In genomic region chr11:507727-508515, GRCh38 we compare ENCODE assay signal across 8 cellular contexts. TPM values are rescaled to one million over a fixed set of nuclear protein-coding genes. Genes with fewer than 3 reads are reported as not detected.
DNase-seq lines count a peak whose midpoint lies in the region; ATAC-seq, FAIRE-seq and TF ChIP-seq lines count a peak whose summit lies in the region.

No MANE protein-coding gene starts in this region.

- peak overlapping the region in 1 of 2 donors; percentile 26 for H3K9ac ChIP-seq in kidney (ENCODE audit: low read length in 2 of 2)

- H3K36me3 ChIP-seq in kidney (ENCODE audit: control insufficient read depth in 1 of 2, insufficient read depth in 2 of 2, low read length in 2 of 2) = peaks cover 3% of the 10 kb centered on the region in 2 donors

- no peak for ATAC-seq in activated naive CD8-positive, alpha-beta T cell treated with anti-CD3 and anti-CD28 coated beads, Interleukin-2, amount 10 ng/mL, durations not matched to agents 7 days and 5 days (ENCODE audit: low read depth)
- ATAC-seq in HG03139 (IDR thresholded peaks at IDR 0.05; ENCODE audit: unreplicated experiment) (no peak), sciatic nerve (no peak)

- no peak for TF ChIP-seq CTCF in kidney (IDR thresholded peaks at IDR 0.05; ENCODE audit: borderline replicate concordance, extremely low read depth, insufficient read depth)

- peaks cover 9 to 15% of the 10 kb centered on the region in 2 donors for H3K4me1 ChIP-seq in kidney (ENCODE audit: control insufficient read depth in 1 of 2, insufficient read depth in 1 of 2, low read depth in 1 of 2, low read length in 2 of 2)

- no peaks in the 10 kb centered on the region for H3K9me3 ChIP-seq in kidney (ENCODE audit: control insufficient read depth in 1 of 2, low read length in 2 of 2)

- peak; percentile 37 for DNase-seq in NCI-H748 (lab: John Stamatoyannopoulos, UW; ENCODE audit: unreplicated experiment)
- DNase-seq in NCI-H748 treated with DMSO at 0.1 percent for 48 hours (lab: John Stamatoyannopoulos, UW) = no peak
- DNase-seq in activated naive CD8-positive, alpha-beta T cell treated with anti-CD3 and anti-CD28 coated beads, Interleukin-2, amount 10 ng/mL, durations not matched to agents 7 days and 5 days = no peak
- DNase-seq in kidney = no peak
- no peak for DNase-seq in Kasumi-1 (lab: John Stamatoyannopoulos, UW)
- no peak for DNase-seq in sciatic nerve (ENCODE audit: low spot score)

- POLR2A ChIA-PET in activated naive CD8-positive, alpha-beta T cell treated with anti-CD3 and anti-CD28 coated beads, Interleukin-2, amount 10 ng/mL, durations not matched to agents 7 days and 5 days (lab: Charles Lee) = interaction anchor here (1.2 to 1.6 kb wide), 2 partner anchors 58 to 240 kb away, joined by 4 to 13 read pairs; partner anchors contain the start of gene PTDSS2

- peak overlapping the region; percentile 73 for H3K27ac Mint-ChIP-seq in activated naive CD8-positive, alpha-beta T cell treated with anti-CD3 and anti-CD28 coated beads, Interleukin-2, amount 10 ng/mL, durations not matched to agents 7 days and 5 days

- FAIRE-seq in kidney (lab: Jason Lieb, UNC) = no peak

- H3K4me3 Mint-ChIP-seq in activated naive CD8-positive, alpha-beta T cell treated with anti-CD3 and anti-CD28 coated beads, Interleukin-2, amount 10 ng/mL, durations not matched to agents 7 days and 5 days = peak overlapping the region; percentile 90

- peaks cover 18% of the 10 kb centered on the region for H3K4me1 Mint-ChIP-seq in activated naive CD8-positive, alpha-beta T cell treated with anti-CD3 and anti-CD28 coated beads, Interleukin-2, amount 10 ng/mL, durations not matched to agents 7 days and 5 days

- no peaks in the 10 kb centered on the region for H3K9me3 Mint-ChIP-seq in activated naive CD8-positive, alpha-beta T cell treated with anti-CD3 and anti-CD28 coated beads, Interleukin-2, amount 10 ng/mL, durations not matched to agents 7 days and 5 days

- H3K4me3 ChIP-seq in kidney (ENCODE audit: low read length in 2 of 2) = peak overlapping the region; percentile 24 to 60

- no peaks in the 10 kb centered on the region for H3K27me3 Mint-ChIP-seq in activated naive CD8-positive, alpha-beta T cell treated with anti-CD3 and anti-CD28 coated beads, Interleukin-2, amount 10 ng/mL, durations not matched to agents 7 days and 5 days

- intact Hi-C loops in kidney (cut with DNase I) (no loop called here), sciatic nerve (cut with DNase I) (no loop called here)

- H3K36me3 Mint-ChIP-seq in activated naive CD8-positive, alpha-beta T cell treated with anti-CD3 and anti-CD28 coated beads, Interleukin-2, amount 10 ng/mL, durations not matched to agents 7 days and 5 days = peaks cover 5% of the 10 kb centered on the region

- no peak overlapping the region for H3K27ac ChIP-seq in kidney (ENCODE audit: low read depth in 2 of 2, low read length in 2 of 2)
- peak overlapping the region; percentile 92 for H3K27ac ChIP-seq in temporal lobe (ENCODE audit: low read depth, low read length)

RNA-seq across cellular contexts. Expression of gene RNH1, which starts 0.9 kb away (rescaled TPM):
- total RNA-seq in activated naive CD8-positive, alpha-beta T cell treated with anti-CD3 and anti-CD28 coated beads, Interleukin-2, amount 10 ng/mL, durations not matched to agents 7 days and 5 days = 10 to 100 TPM; 88.9 to 93.2 TPM
- total RNA-seq in kidney = 191 TPM
- 171 TPM for polyA plus RNA-seq in kidney (ENCODE audit: insufficient read depth, low read depth, low replicate concordance)
- total RNA-seq in temporal lobe = 35.7 TPM
- 134 TPM for total RNA-seq in sciatic nerve

RNA-seq across cellular contexts. Expression of gene HRAS, which starts 27.5 kb away (rescaled TPM):
- 10 to 100 TPM; 47.6 to 49.9 TPM for total RNA-seq in activated naive CD8-positive, alpha-beta T cell treated with anti-CD3 and anti-CD28 coated beads, Interleukin-2, amount 10 ng/mL, durations not matched to agents 7 days and 5 days
- total RNA-seq in kidney (66.1 TPM), temporal lobe (35.7 TPM), sciatic nerve (45.2 TPM)
- polyA plus RNA-seq in kidney (ENCODE audit: insufficient read depth, low read depth, low replicate concordance) = 100 TPM

RNA-seq across cellular contexts. Expression of gene LRRC56, which starts 29.4 kb away (rescaled TPM):
- total RNA-seq in activated naive CD8-positive, alpha-beta T cell treated with anti-CD3 and anti-CD28 coated beads, Interleukin-2, amount 10 ng/mL, durations not matched to agents 7 days and 5 days = 1 to 10 TPM; 4.3 to 4.7 TPM
- total RNA-seq in kidney = 7.7 TPM
- 1.2 TPM for polyA plus RNA-seq in kidney (ENCODE audit: insufficient read depth, low read depth, low replicate concordance)
- total RNA-seq in temporal lobe = 0.98 TPM
- total RNA-seq in sciatic nerve = 1.4 TPM

RNA-seq across cellular contexts. Expression of gene LMNTD2, which starts 52.6 kb away (rescaled TPM):
- 1 to 10 TPM; 2.5 to 2.7 TPM for total RNA-seq in activated naive CD8-positive, alpha-beta T cell treated with anti-CD3 and anti-CD28 coated beads, Interleukin-2, amount 10 ng/mL, durations not matched to agents 7 days and 5 days
- 8.0 TPM for total RNA-seq in kidney
- polyA plus RNA-seq in kidney (ENCODE audit: insufficient read depth, low read depth, low replicate concordance) = 6.2 TPM
- under 0.01 TPM for total RNA-seq in temporal lobe
- total RNA-seq in sciatic nerve = 1.3 TPM

RNA-seq across cellular contexts. Expression of gene RASSF7, which starts 52.8 kb away (rescaled TPM):
- total RNA-seq in activated naive CD8-positive, alpha-beta T cell treated with anti-CD3 and anti-CD28 coated beads, Interleukin-2, amount 10 ng/mL, durations not matched to agents 7 days and 5 days = 10 to 100 TPM; 36.5 to 41.0 TPM
- total RNA-seq in kidney (106 TPM), temporal lobe (3.4 TPM), sciatic nerve (7.5 TPM)
- 108 TPM for polyA plus RNA-seq in kidney (ENCODE audit: insufficient read depth, low read depth, low replicate concordance)
